In the genomic region with DNA sequence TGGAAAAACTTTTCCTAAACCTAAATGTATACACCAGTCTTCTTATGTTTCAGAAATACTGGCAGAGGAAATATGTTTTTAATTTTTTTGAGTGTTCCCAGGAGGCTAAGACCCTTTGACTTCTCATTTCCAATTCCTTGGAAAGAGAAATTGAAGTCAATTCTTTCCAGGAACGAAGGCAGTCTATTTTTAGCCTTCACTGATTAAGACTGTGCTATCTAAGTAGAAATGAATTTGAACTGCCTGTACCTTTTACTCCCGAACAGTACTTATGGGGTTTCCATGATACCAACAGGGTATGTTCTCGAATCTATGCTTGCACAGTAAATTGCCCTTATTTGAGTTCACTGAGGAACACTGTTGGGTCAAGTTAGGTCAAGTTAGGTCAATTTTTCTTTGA, we compare ENCODE assay signal across 19 cellular contexts.
A peak's percentile ranks its signal among the peaks of the same experiment; 100 is the strongest.
DNase-seq lines count a peak whose midpoint lies in the region; ATAC-seq and TF ChIP-seq lines count a peak whose summit lies in the region.
"Had no signal": no experiment of that assay in that cellular context is flagged by ENCODE, and none has a peak within 500 bp of the region (broad histone marks: within the 10 kb centered on the region; RNA-seq: fewer than 3 reads in every experiment).

No MANE protein-coding gene starts in this region.

- WGBS in hepatocyte (ENCODE audit: low lambda C conversion rate, missing lambda C conversion rate) = 41% methylated on average over 3 of the region's 3 CpGs
- 10 to 15% (median 12%) methylated on average over 3 of the region's 3 CpGs for WGBS in psoas muscle, 3 donors

- ATAC-seq in psoas muscle (peak in 2 of 4 donors; percentile 65 to 67), HG03571 (IDR thresholded peaks at IDR 0.05; ENCODE audit: unreplicated experiment) (no peak)
- ATAC-seq: CD8-positive, alpha-beta T cell had no signal

- no peaks in the 10 kb centered on the region for H3K79me2 ChIP-seq in hepatocyte

- H3K4me1 ChIP-seq in BLaER1 (peaks cover 13% of the 10 kb centered on the region), hepatocyte (ENCODE audit: insufficient read depth) (peaks cover 27% of the 10 kb centered on the region), psoas muscle (peaks cover 13% of the 10 kb centered on the region)

- H2AFZ ChIP-seq in hepatocyte = no peak overlapping the region

- H3K9me3 ChIP-seq in BLaER1 = no peaks in the 10 kb centered on the region
- no peaks in the 10 kb centered on the region for H3K9me3 ChIP-seq in hepatocyte (ENCODE audit: low read depth)
- H3K9me3 ChIP-seq in psoas muscle = no peaks in the 10 kb centered on the region

- no peaks in the 10 kb centered on the region for H3K27me3 ChIP-seq in BLaER1
- H3K27me3 ChIP-seq in hepatocyte = no peaks in the 10 kb centered on the region
- no peaks in the 10 kb centered on the region for H3K27me3 ChIP-seq in psoas muscle (ENCODE audit: insufficient read depth in 3 of 3, low read length in 2 of 3)

- H4K20me1 ChIP-seq in BLaER1 (no peaks in the 10 kb centered on the region), hepatocyte (ENCODE audit: insufficient read depth, poor library complexity, severe bottlenecking) (no peaks in the 10 kb centered on the region)

- H3K4me3 ChIP-seq in BLaER1 (no peak overlapping the region), hepatocyte (no peak overlapping the region), psoas muscle (peak overlapping the region; percentile 45)

- H3K4me2 ChIP-seq in BLaER1 (peak overlapping the region; percentile 59; the same call in 1 of the 2 replicates), hepatocyte (peak overlapping the region; percentile 6)

- no peak for TF ChIP-seq CTCF in hepatocyte (IDR thresholded peaks at IDR 0.05; ENCODE audit: poor library complexity)
- no peak for TF ChIP-seq CTCF in psoas muscle (IDR thresholded peaks at IDR 0.05)

- H3K36me3 ChIP-seq in BLaER1 (no peaks in the 10 kb centered on the region), hepatocyte (replicated peaks; ENCODE audit: insufficient read depth, low read depth) (no peaks in the 10 kb centered on the region), psoas muscle (ENCODE audit: insufficient read depth in 1 of 2, low read depth in 1 of 2) (no peaks in the 10 kb centered on the region)

- intact Hi-C loops in psoas muscle (cut with DNase I) = loop anchor here in 1 of 2 donors (10.0 kb wide), 1 partner anchor 62 kb away; no protein-coding TSS in a partner anchor

- DNase-seq in OCI-M1 (lab: John Stamatoyannopoulos, UW) (peak; percentile 67), hepatocyte (ENCODE audit: low spot score) (no peak), psoas muscle (no peak), T-helper 1 cell (no peak), NCI-H2029 (lab: John Stamatoyannopoulos, UW) (no peak), AG20443 (ENCODE audit: low spot score) (no peak)
- DNase-seq: activated CD4-positive, alpha-beta T cell treated with anti-CD3 and anti-CD28 coated beads, Interleukin-2, amount 10 ng/mL, durations not matched to agents 24 days and 14 days; activated naive CD4-positive, alpha-beta T cell treated with anti-CD3 and anti-CD28 coated beads for 36 hours; CD8-positive, alpha-beta T cell; cortex of kidney; H9; KBM-7; NCI-H1105 treated with DMSO at 0.1 percent for 48 hours; NCI-H2171; NCI-H82; occipital lobe had no signal

- no peak overlapping the region for H3K9ac ChIP-seq in BLaER1

- H3K27ac ChIP-seq in BLaER1 (no peak overlapping the region), hepatocyte (no peak overlapping the region), psoas muscle (no peak overlapping the region)
- H3K27ac ChIP-seq: epithelial cell of prostate had no signal

- no peaks in the 10 kb centered on the region for H3K9me2 ChIP-seq in hepatocyte (replicated peaks; ENCODE audit: insufficient read depth)
